8 cellular contexts compared by ENCODE assay signal in the genomic region with DNA sequence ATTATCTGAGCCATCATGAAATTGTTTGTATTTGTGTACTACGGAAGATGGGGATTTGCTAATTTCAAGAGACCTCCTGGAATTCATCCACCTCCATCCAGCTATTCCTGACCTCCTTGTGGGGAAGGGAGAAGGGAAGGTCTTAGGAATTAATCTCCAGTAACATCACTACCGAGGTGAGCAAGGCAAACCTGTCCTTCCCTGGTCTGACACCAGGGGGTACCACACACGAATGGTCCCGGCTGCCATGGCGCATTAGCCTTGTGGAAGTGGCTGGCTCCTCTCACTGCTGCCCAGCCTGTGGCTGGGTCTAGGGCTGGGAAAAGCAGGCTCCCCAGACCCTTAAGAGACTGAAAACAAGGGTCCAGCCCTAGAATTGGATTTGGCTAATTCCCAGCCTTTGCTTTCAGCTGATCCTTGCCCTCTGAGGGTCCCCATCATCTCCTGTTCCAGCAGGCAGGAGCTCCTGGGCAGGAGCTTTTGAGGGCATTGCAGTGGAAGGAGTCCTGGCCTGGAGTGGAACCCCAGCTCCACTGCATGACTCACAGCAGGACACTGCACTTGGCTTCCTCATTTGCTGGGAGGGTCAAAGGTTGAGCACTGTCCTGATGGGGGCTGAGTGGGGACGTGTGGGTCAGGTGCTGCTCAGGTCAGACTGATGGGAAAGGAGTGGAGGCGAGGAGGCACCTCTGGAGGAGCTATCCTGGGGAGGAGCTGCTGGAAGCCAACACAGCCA. TPM values are rescaled to one million over a fixed set of nuclear protein-coding genes. Genes with fewer than 3 reads are reported as not detected.
DNase-seq lines count a peak whose midpoint lies in the region; ATAC-seq and TF ChIP-seq lines count a peak whose summit lies in the region.

No MANE protein-coding gene starts in this region.

- H3K9me3 ChIP-seq in OCI-LY3 (ENCODE audit: insufficient read depth, low read length) (no peaks in the 10 kb centered on the region), vagina (no peaks in the 10 kb centered on the region)

- H3K27me3 ChIP-seq in OCI-LY3 (ENCODE audit: low read depth, low read length) = no peaks in the 10 kb centered on the region
- no peaks in the 10 kb centered on the region for H3K27me3 ChIP-seq in vagina

- no peak overlapping the region for H3K4me3 Mint-ChIP-seq in nephron progenitor cell

- H3K27ac ChIP-seq in OCI-LY3 (ENCODE audit: low read length) (peak overlapping the region; percentile 23; the same call in 1 of the 2 replicates), vagina (no peak overlapping the region)

- H4K20me1 ChIP-seq in OCI-LY3 (ENCODE audit: insufficient read depth, low read length) = no peaks in the 10 kb centered on the region

- H3K79me2 ChIP-seq in OCI-LY3 (ENCODE audit: low read length) = no peaks in the 10 kb centered on the region

- TF ChIP-seq POLR2A in vagina (IDR thresholded peaks at IDR 0.05) = no peak

- H2AFZ ChIP-seq in OCI-LY3 (ENCODE audit: low read depth, low read length) = no peak overlapping the region

- TF ChIP-seq CTCF in OCI-LY3 (IDR thresholded peaks at IDR 0.05; ENCODE audit: low read depth, low read length) = peak; percentile 54
- TF ChIP-seq CTCF in nephron progenitor cell (IDR thresholded peaks at IDR 0.05) = peak; percentile 69
- TF ChIP-seq CTCF in vagina (IDR thresholded peaks at IDR 0.05) = no peak

- no peak overlapping the region for H3K4me3 ChIP-seq in OCI-LY3 (ENCODE audit: low read length)
- no peak overlapping the region for H3K4me3 ChIP-seq in vagina

- no peak for ATAC-seq in HG03159 (IDR thresholded peaks at IDR 0.05; ENCODE audit: unreplicated experiment)

- no peak overlapping the region for H3K4me2 ChIP-seq in OCI-LY3 (ENCODE audit: low read length)

- H3K9me3 Mint-ChIP-seq in nephron progenitor cell = no peaks in the 10 kb centered on the region

- intact Hi-C loops in vagina (cut with DNase I) = no loop called here

- H3K27ac Mint-ChIP-seq in nephron progenitor cell = no peak overlapping the region

- H3K36me3 Mint-ChIP-seq in nephron progenitor cell (ENCODE audit: low read depth) = no peaks in the 10 kb centered on the region

- no peak overlapping the region for H3K9ac ChIP-seq in OCI-LY3 (ENCODE audit: low read length)

- peak; percentile 65 for DNase-seq in activated effector memory CD4-positive, alpha-beta T cell treated with anti-CD3 and anti-CD28 coated beads, Interleukin-2, amount 50 U/mL, for 16 hours
- DNase-seq in activated effector memory CD4-positive, alpha-beta T cell treated with Interleukin-2 at 50 U/mL for 16 hours = no peak
- DNase-seq in dermis microvascular lymphatic vessel endothelial cell (ENCODE audit: low read depth in 2 of 2) = peak; percentile 22 to 52
- DNase-seq in nephron progenitor cell = peak; percentile 67
- DNase-seq in hepatic stellate cell (ENCODE audit: low spot score) = no peak
- DNase-seq in vagina (ENCODE audit: extremely low spot score in 2 of 2) = no peak

- H3K36me3 ChIP-seq in OCI-LY3 (replicated peaks; ENCODE audit: low read depth, low read length) (no peaks in the 10 kb centered on the region), vagina (no peaks in the 10 kb centered on the region)

- peaks cover 2% of the 10 kb centered on the region for H3K27me3 Mint-ChIP-seq in nephron progenitor cell (ENCODE audit: low read depth, poor library complexity)

- H3K4me1 ChIP-seq in OCI-LY3 (ENCODE audit: low read length) = peaks cover 60% of the 10 kb centered on the region
- H3K4me1 ChIP-seq in vagina = peaks cover 11% of the 10 kb centered on the region

- H3K4me1 Mint-ChIP-seq in nephron progenitor cell = no peaks in the 10 kb centered on the region

RNA-seq across cellular contexts. Expression of gene RIMS3, which starts 34.8 kb away (rescaled TPM):
- total RNA-seq in dermis microvascular lymphatic vessel endothelial cell (0.38 and 0.39 TPM in 2 replicates), vagina (4.7 TPM)

Comparison
In these comparisons a context has a peak if more than half of its experiments do, and no peak if none do; other contexts are left out.
1. DNase-seq: peak in activated effector memory CD4-positive, alpha-beta T cell treated with anti-CD3 and anti-CD28 coated beads, Interleukin-2, amount 50 U/mL, for 16 hours (single experiment), dermis microvascular lymphatic vessel endothelial cell (2 of 2) and nephron progenitor cell (single experiment); none in activated effector memory CD4-positive, alpha-beta T cell treated with Interleukin-2 at 50 U/mL for 16 hours (single experiment), hepatic stellate cell (single experiment) and vagina (0 of 2).
2. CTCF ChIP-seq: peak in OCI-LY3 (single experiment) and nephron progenitor cell (single experiment); none in vagina (0 of 3).